ENCODE assay signal across 1 cellular context in genomic region chr6:20791932-20792331, GRCh38.
TF ChIP-seq lines count a peak whose summit lies in the region.

No MANE protein-coding gene starts in this region.

TF ChIP-seq in WTC11, 78 proteins besides CTCF, POLR2A, EP300 and RAD21 (continued from another document):
- no peak for TF ChIP-seq ATF6 (CRISPR knock-in tag; IDR thresholded peaks at IDR 0.05)
- TF ChIP-seq ATF3 (CRISPR knock-in tag; conservative IDR thresholded peaks at IDR 0.05), result no peak
- TF ChIP-seq STAT6 (CRISPR knock-in tag; conservative IDR thresholded peaks at IDR 0.05; ENCODE audit: low read depth), result no peak
- no peak for TF ChIP-seq PRDM15 (CRISPR knock-in tag; IDR thresholded peaks at IDR 0.05)
- TF ChIP-seq MAX (CRISPR knock-in tag; IDR thresholded peaks at IDR 0.05), result no peak
- TF ChIP-seq MXD4 (CRISPR knock-in tag; IDR thresholded peaks at IDR 0.05; ENCODE audit: borderline replicate concordance), result no peak
- TF ChIP-seq SMAD4 (CRISPR knock-in tag; IDR thresholded peaks at IDR 0.05), result no peak
- TF ChIP-seq NFE2L1 (CRISPR knock-in tag; IDR thresholded peaks at IDR 0.05), result no peak
- TF ChIP-seq HMGA2 (CRISPR knock-in tag; IDR thresholded peaks at IDR 0.05), result no peak
- no peak for TF ChIP-seq AFF4 (CRISPR knock-in tag; IDR thresholded peaks at IDR 0.05; ENCODE audit: borderline replicate concordance)
- TF ChIP-seq FOXP1 (CRISPR knock-in tag; IDR thresholded peaks at IDR 0.05; ENCODE audit: borderline replicate concordance), result no peak
- no peak for TF ChIP-seq IRF2 (CRISPR knock-in tag; IDR thresholded peaks at IDR 0.05; ENCODE audit: borderline replicate concordance, low read depth)
- no peak for TF ChIP-seq TEAD1 (CRISPR knock-in tag; IDR thresholded peaks at IDR 0.05)
- no peak for TF ChIP-seq MLX (CRISPR knock-in tag; IDR thresholded peaks at IDR 0.05)
- no peak for TF ChIP-seq TEAD4 (CRISPR knock-in tag; IDR thresholded peaks at IDR 0.05)
- TF ChIP-seq ESRRA (CRISPR knock-in tag; IDR thresholded peaks at IDR 0.05; ENCODE audit: borderline replicate concordance), result no peak
